In the genomic region with DNA sequence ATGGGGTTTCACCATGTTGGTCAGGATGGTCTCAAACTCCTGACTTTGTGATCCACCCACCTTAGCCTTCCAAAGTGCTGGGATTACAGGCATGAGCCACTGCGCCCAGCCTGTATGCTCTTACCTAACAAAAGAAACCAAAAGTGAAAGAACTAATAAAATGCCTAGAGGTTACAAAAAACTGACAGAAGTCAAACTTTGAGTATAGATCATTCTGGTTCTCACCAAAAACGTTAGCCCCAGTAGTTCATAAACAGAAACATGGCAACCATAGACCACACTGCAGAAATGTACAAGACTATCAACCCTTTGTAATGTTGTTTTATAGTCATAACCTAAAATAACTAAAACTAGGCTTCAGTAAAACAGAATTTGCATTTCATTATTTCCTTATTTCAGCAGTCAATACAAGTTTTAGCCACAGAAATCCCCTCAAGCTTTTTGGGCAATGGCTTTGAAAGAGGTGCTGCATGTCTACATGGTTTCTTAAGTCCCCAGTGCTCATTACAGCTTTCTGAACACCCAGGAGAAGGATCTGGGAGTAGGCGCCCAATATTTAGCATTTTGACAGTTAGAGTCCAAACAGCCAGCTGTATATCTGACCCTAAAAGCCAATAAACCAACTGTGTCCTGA, we compare ENCODE assay signal across 14 cellular contexts.
A peak's percentile ranks its signal among the peaks of the same experiment; 100 is the strongest.
DNase-seq lines count a peak whose midpoint lies in the region; ATAC-seq and TF ChIP-seq lines count a peak whose summit lies in the region.
"Had no signal": no experiment of that assay in that cellular context is flagged by ENCODE, and none has a peak within 500 bp of the region (broad histone marks: within the 10 kb centered on the region; RNA-seq: fewer than 3 reads in every experiment).

No MANE protein-coding gene starts in this region.

- CTCF ChIA-PET in naive thymus-derived CD4-positive, alpha-beta T cell (lab: Charles Lee), result no interaction called here

- DNase-seq in natural killer cell (no peak), stomach (no peak)
- DNase-seq in naive thymus-derived CD4-positive, alpha-beta T cell, result no peak
- no peak for DNase-seq in activated CD4-positive, alpha-beta T cell treated with anti-CD3 and anti-CD28 coated beads, Interleukin-2, amount 50 U/mL, for 48 hours
- DNase-seq: activated CD4-positive, alpha-beta T cell treated with anti-CD3 and anti-CD28 coated beads for 48 hours; dorsolateral prefrontal cortex; NCI-H1105; NCI-H446 treated with DMSO at 0.1 percent for 48 hours; SW 1271 had no signal

- peaks cover 0 to 7% of the 10 kb centered on the region in 2 donors for H3K4me1 Mint-ChIP-seq in natural killer cell
- no peaks in the 10 kb centered on the region for H3K4me1 Mint-ChIP-seq in naive thymus-derived CD4-positive, alpha-beta T cell

- intact Hi-C loops in natural killer cell (cut with micrococcal nuclease), result no loop called here
- intact Hi-C loops in naive thymus-derived CD4-positive, alpha-beta T cell (cut with micrococcal nuclease), result no loop called here
- intact Hi-C loops in stomach (cut with DNase I; ENCODE audit: low total_unique reads), result no loop called here

- H3K36me3 Mint-ChIP-seq in natural killer cell, result no peaks in the 10 kb centered on the region
- no peaks in the 10 kb centered on the region for H3K36me3 Mint-ChIP-seq in naive thymus-derived CD4-positive, alpha-beta T cell

- no peak overlapping the region for H3K27ac ChIP-seq in naive thymus-derived CD4-positive, alpha-beta T cell (ENCODE audit: low read depth, low read length)
- H3K27ac ChIP-seq in stomach, result no peak overlapping the region
- H3K27ac ChIP-seq: C4-2B, dorsolateral prefrontal cortex had no signal

- H3K9me3 Mint-ChIP-seq in natural killer cell, result no peaks in the 10 kb centered on the region
- no peaks in the 10 kb centered on the region for H3K9me3 Mint-ChIP-seq in naive thymus-derived CD4-positive, alpha-beta T cell

- WGBS in stomach, 5 donors, result 46 to 59% (median 49%) methylated on average over 3 of the region's 3 CpGs

- TF ChIP-seq POLR2A in stomach (IDR thresholded peaks at IDR 0.05), result no peak

- no peak overlapping the region for H3K4me3 Mint-ChIP-seq in natural killer cell
- no peak overlapping the region for H3K4me3 Mint-ChIP-seq in naive thymus-derived CD4-positive, alpha-beta T cell

- H3K4me3 ChIP-seq in naive thymus-derived CD4-positive, alpha-beta T cell (ENCODE audit: low read length), result no peak overlapping the region
- H3K4me3 ChIP-seq in stomach, result no peak overlapping the region
- H3K4me3 ChIP-seq: dorsolateral prefrontal cortex had no signal

- peak overlapping the region in 1 of 2 donors; percentile 9 for H3K27ac Mint-ChIP-seq in natural killer cell
- no peak overlapping the region for H3K27ac Mint-ChIP-seq in naive thymus-derived CD4-positive, alpha-beta T cell

- peak; percentile 42 for ATAC-seq in GM19023 (IDR thresholded peaks at IDR 0.05; ENCODE audit: unreplicated experiment)
- peak; percentile 51 for ATAC-seq in GM21737 (IDR thresholded peaks at IDR 0.05; ENCODE audit: unreplicated experiment)
- ATAC-seq in HG03159 (IDR thresholded peaks at IDR 0.05; ENCODE audit: unreplicated experiment), result peak; percentile 52
- peak in 2 of 3 donors; percentile 36 to 47 for ATAC-seq in natural killer cell
- no peak for ATAC-seq in naive thymus-derived CD4-positive, alpha-beta T cell
- ATAC-seq: Panc1 had no signal

- POLR2A ChIA-PET in naive thymus-derived CD4-positive, alpha-beta T cell (lab: Charles Lee), result no interaction called here

- no peaks in the 10 kb centered on the region for H3K36me3 ChIP-seq in naive thymus-derived CD4-positive, alpha-beta T cell (ENCODE audit: control insufficient read depth in 2 of 3, insufficient read depth in 3 of 3, low read length in 3 of 3)
- H3K36me3 ChIP-seq in stomach, result no peaks in the 10 kb centered on the region

- TF ChIP-seq EP300 in stomach (IDR thresholded peaks at IDR 0.05), result no peak

- no peaks in the 10 kb centered on the region for H3K9me3 ChIP-seq in naive thymus-derived CD4-positive, alpha-beta T cell (ENCODE audit: control insufficient read depth in 2 of 3, low read length in 3 of 3)
- no peaks in the 10 kb centered on the region for H3K9me3 ChIP-seq in stomach

- H3K27me3 Mint-ChIP-seq in natural killer cell (ENCODE audit: low read depth in 2 of 2), result no peaks in the 10 kb centered on the region
- peaks cover 0 to 5% (median 0%) of the 10 kb centered on the region in 5 donors for H3K27me3 Mint-ChIP-seq in naive thymus-derived CD4-positive, alpha-beta T cell

- H3K4me1 ChIP-seq in naive thymus-derived CD4-positive, alpha-beta T cell (ENCODE audit: control insufficient read depth in 2 of 2, insufficient read depth in 2 of 2, low read length in 2 of 2), result no peaks in the 10 kb centered on the region
- peaks cover 0 to 6% (median 0%) of the 10 kb centered on the region in 4 donors for H3K4me1 ChIP-seq in stomach

- no peaks in the 10 kb centered on the region for H3K27me3 ChIP-seq in naive thymus-derived CD4-positive, alpha-beta T cell (ENCODE audit: control insufficient read depth in 2 of 2, insufficient read depth in 2 of 2, low read length in 2 of 2)
- H3K27me3 ChIP-seq in stomach, result no peaks in the 10 kb centered on the region
- H3K27me3 ChIP-seq: dorsolateral prefrontal cortex had no signal

- TF ChIP-seq CTCF in natural killer cell (IDR thresholded peaks at IDR 0.05), result no peak
- no peak for TF ChIP-seq CTCF in stomach (IDR thresholded peaks at IDR 0.05)
